Comparison of ENCODE assay signal across 12 cellular contexts in the genomic region with DNA sequence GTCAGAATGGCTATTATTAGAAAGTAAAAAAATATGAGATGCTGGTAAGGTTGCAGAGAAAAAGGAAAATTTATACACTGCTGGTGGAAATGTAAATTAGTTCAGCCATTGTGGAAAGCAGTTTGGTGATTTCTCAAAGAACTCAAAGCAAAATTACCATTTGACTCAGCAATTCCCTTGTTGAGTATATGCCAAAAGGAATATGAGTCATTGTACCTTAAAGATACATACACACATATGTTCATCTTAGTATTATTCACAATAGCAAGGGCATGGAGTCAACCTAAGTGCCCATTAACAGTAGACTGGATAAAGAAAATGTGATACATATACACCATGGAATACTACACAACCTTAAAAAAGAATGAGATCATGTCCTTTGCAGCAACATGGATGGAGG.
A peak's percentile ranks its signal among the peaks of the same experiment; 100 is the strongest.
DNase-seq lines count a peak whose midpoint lies in the region; ATAC-seq and TF ChIP-seq lines count a peak whose summit lies in the region.
"Had no signal": no experiment of that assay in that cellular context is flagged by ENCODE, and none has a peak within 500 bp of the region (broad histone marks: within the 10 kb centered on the region; RNA-seq: fewer than 3 reads in every experiment).

No MANE protein-coding gene starts in this region.

- no peaks in the 10 kb centered on the region for H3K4me1 Mint-ChIP-seq in activated CD4-positive, alpha-beta T cell treated with anti-CD3 and anti-CD28 coated beads for 36 hours

- H3K27ac ChIP-seq in RWPE1, result no peak overlapping the region
- H3K27ac ChIP-seq: A549, spleen had no signal

- H3K36me3 Mint-ChIP-seq in activated CD4-positive, alpha-beta T cell treated with anti-CD3 and anti-CD28 coated beads for 36 hours (ENCODE audit: low read depth), result no peaks in the 10 kb centered on the region

- no peak for DNase-seq in activated CD4-positive, alpha-beta T cell treated with anti-CD3 and anti-CD28 coated beads for 36 hours
- no peak for DNase-seq in activated CD4-positive, alpha-beta T cell treated with anti-CD3 and anti-CD28 coated beads, Interleukin-2, amount 50 U/mL, for 48 hours
- DNase-seq in RWPE1 (ENCODE audit: low spot score) (peak; percentile 5), renal cortical epithelial cell (ENCODE audit: low read depth) (peak; percentile 45), NOMO-1 treated with DMSO at 0.1 percent for 48 hours (lab: John Stamatoyannopoulos, UW; ENCODE audit: unreplicated experiment) (no peak)
- no peak for DNase-seq in NK-92 treated with Interleukin-12 subunit alpha and Interleukin-12 subunit beta, amount 100 ng/mL, for 24 hours (lab: John Stamatoyannopoulos, UW)
- DNase-seq: amygdala, spleen had no signal

- CTCF ChIA-PET in activated CD4-positive, alpha-beta T cell treated with anti-CD3 and anti-CD28 coated beads for 36 hours (lab: Charles Lee), result no interaction called here
- CTCF ChIA-PET in RWPE1 (lab: Yijun Ruan, JAX), result no interaction called here

- peak; percentile 92 for ATAC-seq in activated CD4-positive, alpha-beta T cell treated with anti-CD3 and anti-CD28 coated beads for 36 hours
- peak; percentile 68 for ATAC-seq in HG02938 (IDR thresholded peaks at IDR 0.05; ENCODE audit: unreplicated experiment)
- ATAC-seq in GM19328 (IDR thresholded peaks at IDR 0.05; ENCODE audit: unreplicated experiment), result no peak
- ATAC-seq: A549 had no signal

- intact Hi-C loops in activated CD4-positive, alpha-beta T cell treated with anti-CD3 and anti-CD28 coated beads for 36 hours (cut with DNase I, micrococcal nuclease), result no loop called here

- no peak for TF ChIP-seq CTCF in RWPE1 (conservative IDR thresholded peaks at IDR 0.05; ENCODE audit: low read depth)

- no peak overlapping the region for H3K27ac Mint-ChIP-seq in activated CD4-positive, alpha-beta T cell treated with anti-CD3 and anti-CD28 coated beads for 36 hours
- H3K27ac Mint-ChIP-seq: stimulated activated naive CD8-positive, alpha-beta T cell treated with anti-CD3 and anti-CD28 coated beads, Interleukin-15, Interleukin-2, amounts not matched to agents 100 ng/mL and 50 ng/mL, for 24 hours had no signal

- H3K4me3 Mint-ChIP-seq in activated CD4-positive, alpha-beta T cell treated with anti-CD3 and anti-CD28 coated beads for 36 hours, result no peak overlapping the region
- H3K4me3 Mint-ChIP-seq: stimulated activated naive CD8-positive, alpha-beta T cell treated with anti-CD3 and anti-CD28 coated beads, Interleukin-15, Interleukin-2, amounts not matched to agents 100 ng/mL and 50 ng/mL, for 24 hours had no signal

- H3K27me3 Mint-ChIP-seq in activated CD4-positive, alpha-beta T cell treated with anti-CD3 and anti-CD28 coated beads for 36 hours, result peaks cover 22% of the 10 kb centered on the region

- POLR2A ChIA-PET in activated CD4-positive, alpha-beta T cell treated with anti-CD3 and anti-CD28 coated beads for 36 hours (lab: Charles Lee), result no interaction called here
- POLR2A ChIA-PET in RWPE1 (lab: Yijun Ruan, JAX; ENCODE audit: low non-redundant PET), result no interaction called here

- no peaks in the 10 kb centered on the region for H3K9me3 Mint-ChIP-seq in activated CD4-positive, alpha-beta T cell treated with anti-CD3 and anti-CD28 coated beads for 36 hours (ENCODE audit: low read depth)
- H3K9me3 Mint-ChIP-seq: stimulated activated naive CD8-positive, alpha-beta T cell treated with anti-CD3 and anti-CD28 coated beads, Interleukin-15, Interleukin-2, amounts not matched to agents 100 ng/mL and 50 ng/mL, for 24 hours had no signal

Comparison
In these comparisons a context has a peak if more than half of its experiments do, and no peak if none do; other contexts are left out.
1. DNase-seq: peak in RWPE1 (single experiment) and renal cortical epithelial cell (single experiment); none in activated CD4-positive, alpha-beta T cell treated with anti-CD3 and anti-CD28 coated beads for 36 hours (single experiment), activated CD4-positive, alpha-beta T cell treated with anti-CD3 and anti-CD28 coated beads, Interleukin-2, amount 50 U/mL, for 48 hours (0 of 2), NK-92 treated with Interleukin-12 subunit alpha and Interleukin-12 subunit beta, amount 100 ng/mL, for 24 hours (single experiment) and NOMO-1 treated with DMSO at 0.1 percent for 48 hours (single experiment).